In genomic region chr19:4370418-4371041, GRCh38 we compare ENCODE assay signal across 8 cellular contexts. TPM values are rescaled to one million over a fixed set of nuclear protein-coding genes. Genes with fewer than 3 reads are reported as not detected.
A peak's percentile ranks its signal among the peaks of the same experiment; 100 is the strongest.
DNase-seq lines count a peak whose midpoint lies in the region; ATAC-seq and TF ChIP-seq lines count a peak whose summit lies in the region.

No MANE protein-coding gene starts in this region.

- H3K36me3 Mint-ChIP-seq in CD4-positive, alpha-beta memory T cell = peaks cover 3 to 17% of the 10 kb centered on the region in 2 donors

- H3K27ac ChIP-seq in CD4-positive, alpha-beta memory T cell (ENCODE audit: low read depth, low read length) = peak overlapping the region; percentile 87
- H3K27ac ChIP-seq in MM.1S (ENCODE audit: low read length) = peak overlapping the region; percentile 86; the same call in 1 of the 2 replicates
- H3K27ac ChIP-seq in duodenal mucosa (ENCODE audit: low read depth, low read length) = no peak overlapping the region
- peak overlapping the region; percentile 4 to 59 for H3K27ac ChIP-seq in ovary

- peak overlapping the region; percentile 20 to 97 (median 89) for H3K4me3 Mint-ChIP-seq in CD4-positive, alpha-beta memory T cell

- H3K4me1 ChIP-seq in CD4-positive, alpha-beta memory T cell (ENCODE audit: insufficient read depth, low read length) = peaks cover 74% of the 10 kb centered on the region
- H3K4me1 ChIP-seq in MM.1S (ENCODE audit: low read length) = peaks cover 29% of the 10 kb centered on the region
- H3K4me1 ChIP-seq in duodenal mucosa (ENCODE audit: control insufficient read depth in 1 of 2, insufficient read depth in 2 of 2, low read length in 2 of 2) = peaks cover 61 to 65% of the 10 kb centered on the region in 2 donors
- H3K4me1 ChIP-seq in ovary (ENCODE audit: insufficient read depth) = peaks cover 50% of the 10 kb centered on the region

- ATAC-seq in GM21528 (IDR thresholded peaks at IDR 0.05; ENCODE audit: low FRiP score, unreplicated experiment) = no peak
- no peak for ATAC-seq in HG02970 (IDR thresholded peaks at IDR 0.05; ENCODE audit: low FRiP score, unreplicated experiment)

- no peak for TF ChIP-seq CTCF in MM.1S (IDR thresholded peaks at IDR 0.05; ENCODE audit: low read length)
- no peak for TF ChIP-seq CTCF in ovary (IDR thresholded peaks at IDR 0.05)

- H3K79me2 ChIP-seq in MM.1S (ENCODE audit: low read length) = peaks cover 71% of the 10 kb centered on the region

- no peaks in the 10 kb centered on the region for H3K27me3 ChIP-seq in CD4-positive, alpha-beta memory T cell (ENCODE audit: insufficient read depth, low read length)
- H3K27me3 ChIP-seq in MM.1S (replicated peaks; ENCODE audit: insufficient read depth, low read length) = no peaks in the 10 kb centered on the region
- H3K27me3 ChIP-seq in duodenal mucosa (ENCODE audit: control insufficient read depth in 1 of 2, insufficient read depth in 2 of 2, low read length in 2 of 2) = no peaks in the 10 kb centered on the region
- no peaks in the 10 kb centered on the region for H3K27me3 ChIP-seq in ovary

- WGBS in ovary, 3 donors = 89 to 96% (median 95%) methylated on average over 15 of the region's 15 CpGs

- peaks cover 14 to 57% (median 33%) of the 10 kb centered on the region in 4 donors for H3K4me1 Mint-ChIP-seq in CD4-positive, alpha-beta memory T cell

- TF ChIP-seq POLR2A in ovary (IDR thresholded peaks at IDR 0.05) = no peak

- peak overlapping the region; percentile 37 to 97 (median 95) for H3K27ac Mint-ChIP-seq in CD4-positive, alpha-beta memory T cell

- POLR2A ChIA-PET in CD4-positive, alpha-beta memory T cell (lab: Charles Lee; ENCODE audit: partially characterized antibody) = interaction anchor here (0.6 to 5.2 kb wide), 14 partner anchors 9 to 124 kb away, joined by 3 to 85 read pairs (median 6); partner anchors contain the start of genes CHAF1A, HDGFL2, MPND and SH3GL1

- peak overlapping the region; percentile 100 for H3K4me2 ChIP-seq in MM.1S (ENCODE audit: low read depth, low read length)

- no peaks in the 10 kb centered on the region; the same call in 1 of the 2 replicates for H4K20me1 ChIP-seq in MM.1S (ENCODE audit: insufficient read depth, low read length)

- H3K9me2 ChIP-seq in MM.1S (replicated peaks; ENCODE audit: insufficient read depth, low read length) = no peaks in the 10 kb centered on the region

- H3K9ac ChIP-seq in MM.1S (ENCODE audit: low read length) (peak overlapping the region; percentile 74; the same call in 1 of the 2 replicates), duodenal mucosa (ENCODE audit: low read depth in 1 of 2, low read length in 2 of 2) (peak overlapping the region; percentile 56 to 66)

- H3K36me3 ChIP-seq in CD4-positive, alpha-beta memory T cell (ENCODE audit: insufficient read depth, low read length) = peaks cover 11% of the 10 kb centered on the region
- no peaks in the 10 kb centered on the region for H3K36me3 ChIP-seq in MM.1S (replicated peaks; ENCODE audit: insufficient read depth, low read length)
- H3K36me3 ChIP-seq in duodenal mucosa (ENCODE audit: control insufficient read depth in 1 of 2, insufficient read depth in 2 of 2, low read length in 2 of 2) = peaks cover 5 to 40% of the 10 kb centered on the region in 2 donors
- no peaks in the 10 kb centered on the region for H3K36me3 ChIP-seq in ovary

- DNase-seq in CD4-positive, alpha-beta memory T cell = no peak
- no peak for DNase-seq in MM.1S
- peak in 1 of 5 donors; percentile 33 for DNase-seq in ovary
- DNase-seq in OCI-M1 (lab: John Stamatoyannopoulos, UW) = no peak
- DNase-seq in COR-L47 (lab: John Stamatoyannopoulos, UW) = no peak

- no peak overlapping the region for H2AFZ ChIP-seq in MM.1S (ENCODE audit: low read length)

- CTCF ChIA-PET in CD4-positive, alpha-beta memory T cell (lab: Charles Lee; ENCODE audit: partially characterized antibody) = interaction anchor here (0.7 to 2.8 kb wide), 13 partner anchors 9 to 105 kb away, joined by 3 to 25 read pairs (median 5); partner anchors contain the start of genes CHAF1A and SH3GL1

- intact Hi-C loops in CD4-positive, alpha-beta memory T cell (cut with micrococcal nuclease) = no loop called here
- intact Hi-C loops in ovary (cut with DNase I) = no loop called here

- no peaks in the 10 kb centered on the region for H3K27me3 Mint-ChIP-seq in CD4-positive, alpha-beta memory T cell

- peak overlapping the region; percentile 51 to 69 for H3K4me3 ChIP-seq in CD4-positive, alpha-beta memory T cell (ENCODE audit: low read length in 2 of 2)
- H3K4me3 ChIP-seq in MM.1S (ENCODE audit: low read length) (peak overlapping the region; percentile 62), duodenal mucosa (ENCODE audit: low read depth in 1 of 2, low read length in 2 of 2) (peak overlapping the region; percentile 58 to 61), ovary (no peak overlapping the region)

- peaks cover 22% of the 10 kb centered on the region for H3F3A ChIP-seq in MM.1S (ENCODE audit: insufficient read depth, low read length)

- no peak for TF ChIP-seq EP300 in ovary (IDR thresholded peaks at IDR 0.05)

- H3K9me3 ChIP-seq in CD4-positive, alpha-beta memory T cell (ENCODE audit: control insufficient read depth in 1 of 2, low read length in 2 of 2) = no peaks in the 10 kb centered on the region
- H3K9me3 ChIP-seq in MM.1S (replicated peaks; ENCODE audit: insufficient read depth, low read length) (no peaks in the 10 kb centered on the region), duodenal mucosa (ENCODE audit: control insufficient read depth in 1 of 2, low read length in 2 of 2) (no peaks in the 10 kb centered on the region), ovary (no peaks in the 10 kb centered on the region)

- H3K9me3 Mint-ChIP-seq in CD4-positive, alpha-beta memory T cell = no peaks in the 10 kb centered on the region

RNA-seq across cellular contexts. Expression of gene MPND, which starts 27.2 kb away (rescaled TPM):
- 10 to 100 TPM; 24.7 to 27.0 TPM for total RNA-seq in CD4-positive, alpha-beta memory T cell
- 1 to 10 TPM; 3.5 to 9.2 TPM for polyA plus RNA-seq in CD4-positive, alpha-beta memory T cell
- total RNA-seq in ovary = 10 to 100 TPM in 5 of 7 donors, 1 to 10 TPM in 2; 5.2 to 31.1 (median 20.3) TPM
- polyA plus RNA-seq in ovary = 10 to 100 TPM in 1 of 2 donors, 1 to 10 TPM in 1; 2.4 to 14.5 TPM

RNA-seq across cellular contexts. Expression of gene SH3GL1, which starts 29.8 kb away (rescaled TPM):
- 10 to 100 TPM; 40.1 to 45.6 TPM for total RNA-seq in CD4-positive, alpha-beta memory T cell
- 10 to 100 TPM; 19.7 to 28.2 TPM for polyA plus RNA-seq in CD4-positive, alpha-beta memory T cell
- total RNA-seq in ovary = 10 to 100 TPM; 20.5 to 88.6 (median 68.3) TPM
- polyA plus RNA-seq in ovary = 10 to 100 TPM in 1 of 2 donors, 1 to 10 TPM in 1; 6.9 to 57.5 TPM

RNA-seq across cellular contexts. Expression of gene STAP2, which starts 31.9 kb away (rescaled TPM):
- total RNA-seq in CD4-positive, alpha-beta memory T cell = 1 to 10 TPM in 1 of 2 experiments, under 1 TPM in 1; 0.86 to 2.4 TPM
- polyA plus RNA-seq in CD4-positive, alpha-beta memory T cell = 1 to 10 TPM; 2.1 to 2.6 TPM
- 10 to 100 TPM; 10.3 to 32.5 (median 17.5) TPM for total RNA-seq in ovary
- polyA plus RNA-seq in ovary = 10 to 100 TPM in 1 of 2 donors, 1 to 10 TPM in 1; 9.7 to 18.8 TPM

RNA-seq across cellular contexts. Expression of gene CHAF1A, which starts 31.9 kb away (rescaled TPM):
- 10 to 100 TPM; 13.9 to 18.1 TPM for total RNA-seq in CD4-positive, alpha-beta memory T cell
- 1 to 10 TPM; 2.8 to 4.5 TPM for polyA plus RNA-seq in CD4-positive, alpha-beta memory T cell
- total RNA-seq in ovary = 10 to 100 TPM in 1 of 7 donors, 1 to 10 TPM in 6; 4.7 to 10.4 (median 7.5) TPM
- polyA plus RNA-seq in ovary = 1 to 10 TPM; 7.3 to 8.6 TPM
